Comparison of ENCODE assay signal across 8 cellular contexts in the genomic region with DNA sequence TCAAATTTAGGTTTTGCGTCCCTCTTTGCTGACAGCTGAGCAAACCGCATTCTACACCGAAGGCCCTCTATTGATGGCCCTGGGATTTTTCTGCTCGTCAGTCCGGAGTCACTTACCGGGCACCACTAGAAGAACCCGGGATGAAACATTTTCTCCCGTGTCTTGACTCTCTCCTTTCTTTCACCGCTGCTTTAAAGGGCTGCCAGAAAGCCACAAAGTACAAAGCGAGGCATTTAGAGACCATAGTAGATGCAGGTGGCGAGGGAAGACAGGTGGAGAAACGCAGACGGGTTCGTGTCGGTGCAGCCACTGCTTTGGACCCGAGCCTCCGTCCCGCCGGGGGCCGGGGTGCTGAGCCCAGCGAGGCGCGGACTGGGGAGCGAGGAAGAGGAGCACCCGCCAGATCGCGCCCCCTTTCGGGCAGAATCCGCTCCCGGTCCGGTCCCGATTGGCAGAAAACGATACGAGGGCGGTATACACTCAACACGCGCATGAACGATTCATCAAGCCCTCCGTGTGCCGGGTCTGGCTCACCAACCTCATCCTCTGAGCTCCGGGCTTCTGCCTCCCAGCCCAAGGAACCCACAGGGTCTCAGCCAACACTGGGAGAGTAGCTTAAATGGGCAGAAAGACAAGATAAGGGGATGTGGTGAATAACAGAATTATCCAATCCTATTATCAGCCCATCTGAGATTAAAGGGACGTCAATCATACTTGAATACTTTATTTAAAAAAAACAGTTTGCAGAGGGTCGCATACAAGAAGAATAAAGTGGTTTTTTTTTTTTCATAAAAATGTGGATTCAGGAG.
A peak's percentile ranks its signal among the peaks of the same experiment; 100 is the strongest.
DNase-seq lines count a peak whose midpoint lies in the region; ATAC-seq and TF ChIP-seq lines count a peak whose summit lies in the region.

No MANE protein-coding gene starts in this region.

- ATAC-seq in GM21423 (IDR thresholded peaks at IDR 0.05; ENCODE audit: unreplicated experiment) (peak; percentile 60), IMR-90 (ENCODE audit: low read depth) (peak; percentile 95), mucosa of descending colon (peak; percentile 86)

- H2AK5ac ChIP-seq in IMR-90 (ENCODE audit: low read depth, low read length): no peak overlapping the region

- H3K4me3 ChIP-seq in IMR-90 (ENCODE audit: insufficient read depth, low read depth, low read length) (peak overlapping the region; percentile 65), OCI-LY3 (ENCODE audit: low read length) (peak overlapping the region; percentile 86), mucosa of descending colon (peak overlapping the region; percentile 46)

- H3K14ac ChIP-seq in IMR-90 (replicated peaks; ENCODE audit: low read depth, low read length): no peak overlapping the region

- dilution Hi-C loops in IMR-90 (cut with HindIII; ENCODE audit: low sequenced_read_pairs, unreplicated experiment): no loop called here

- no peak overlapping the region for H2BK120ac ChIP-seq in IMR-90 (ENCODE audit: low read depth, low read length)

- TF ChIP-seq RAD21 in IMR-90 (IDR thresholded peaks at IDR 0.05; ENCODE audit: low read length): peak; percentile 38

- H2AK9ac ChIP-seq in IMR-90 (replicated peaks; ENCODE audit: low read depth, low read length, poor library complexity): no peak overlapping the region

- POLR2A ChIA-PET in IMR-90 (lab: Charles Lee; ENCODE audit: unreplicated experiment): no interaction called here

- no peaks in the 10 kb centered on the region for H3K79me2 ChIP-seq in OCI-LY3 (ENCODE audit: low read length)

- no peak overlapping the region for H3K18ac ChIP-seq in IMR-90 (ENCODE audit: low read depth, low read length)

- H3K9me3 ChIP-seq in IMR-90 (ENCODE audit: control insufficient read depth, insufficient read depth, low read length): no peaks in the 10 kb centered on the region
- no peaks in the 10 kb centered on the region for H3K9me3 ChIP-seq in OCI-LY3 (ENCODE audit: insufficient read depth, low read length)
- no peaks in the 10 kb centered on the region for H3K9me3 ChIP-seq in mucosa of descending colon

- H4K5ac ChIP-seq in IMR-90 (ENCODE audit: low read depth, low read length): no peak overlapping the region

- H4K20me1 ChIP-seq in IMR-90 (ENCODE audit: insufficient read depth, low read length) (peaks cover 4% of the 10 kb centered on the region), OCI-LY3 (ENCODE audit: insufficient read depth, low read length) (no peaks in the 10 kb centered on the region)

- H3K4me1 ChIP-seq in IMR-90 (ENCODE audit: control insufficient read depth, insufficient read depth, low read length): no peaks in the 10 kb centered on the region
- H3K4me1 ChIP-seq in OCI-LY3 (ENCODE audit: low read length): peaks cover 6% of the 10 kb centered on the region
- H3K4me1 ChIP-seq in mucosa of descending colon (ENCODE audit: low read depth): peaks cover 10% of the 10 kb centered on the region

- in situ Hi-C loops in IMR-90 (cut with MboI; ENCODE audit: low sequenced_read_pairs): loop anchor here (5.0 kb wide), 1 partner anchor 178 kb away; no protein-coding TSS in a partner anchor

- no TSS peak for BruUV-seq in IMR-90 (replicated peaks; lab: Mats Ljungman, UMichigan)

- no peak overlapping the region for H2BK15ac ChIP-seq in IMR-90 (ENCODE audit: low read depth, low read length)

- no peak overlapping the region for H3K56ac ChIP-seq in IMR-90 (ENCODE audit: extremely low read depth, insufficient read depth, low read length)

- no peak for TF ChIP-seq POLR2A in IMR-90 (IDR thresholded peaks at IDR 0.05; ENCODE audit: low read depth, low read length)

- 0% methylated on average over 14 of the region's 43 CpGs; no CpG with 5 or more reads in 1 of the 2 experiments for WGBS in IMR-90 (ENCODE audit: extremely low coverage in 2 of 2, insufficient read length in 1 of 2), 2 experiments

- 0 out of 2 replicates have a peak overlapping the region, but pooled peaks have one; percentile 17 for H3K9ac ChIP-seq in IMR-90 (ENCODE audit: low read depth, low read length)
- peak overlapping the region; percentile 69 for H3K9ac ChIP-seq in OCI-LY3 (ENCODE audit: low read length)

- H3K4me2 ChIP-seq in IMR-90 (ENCODE audit: low read depth, low read length) (peak overlapping the region; percentile 92), OCI-LY3 (ENCODE audit: low read length) (peak overlapping the region; percentile 76)

- no peak overlapping the region for H4K8ac ChIP-seq in IMR-90 (ENCODE audit: low read depth in 2 of 2, low read length in 2 of 2)

- peak overlapping the region; percentile 93 for H2AFZ ChIP-seq in IMR-90 (replicated peaks; ENCODE audit: low read length, poor library complexity)
- peak overlapping the region; percentile 74 for H2AFZ ChIP-seq in OCI-LY3 (ENCODE audit: low read depth, low read length)

- CTCF ChIA-PET in IMR-90 (lab: Yijun Ruan, JAX): interaction anchor here (0.6 to 1.7 kb wide), 5 partner anchors 10 to 185 kb away, joined by 4 to 8 read pairs (median 6); no protein-coding TSS in a partner anchor

- no peaks in the 10 kb centered on the region for H3K9me1 ChIP-seq in IMR-90 (ENCODE audit: insufficient read depth, low read length)

- no peak overlapping the region for H3K27ac ChIP-seq in IMR-90 (ENCODE audit: insufficient read depth, low read length)
- peak overlapping the region; percentile 61 for H3K27ac ChIP-seq in OCI-LY3 (ENCODE audit: low read length)
- peak overlapping the region; percentile 67 for H3K27ac ChIP-seq in epithelial cell of prostate

- intact Hi-C loops in IMR-90 (cut with micrococcal nuclease): loop anchor here (1.0 to 10.0 kb wide), 8 partner anchors 24 to 746 kb away; a partner anchor contains a TSS
- intact Hi-C loops in mucosa of descending colon (cut with DNase I, micrococcal nuclease): loop anchor here (2.0 to 5.0 kb wide), 2 partner anchors 178 kb away; no protein-coding TSS in a partner anchor

- no peak overlapping the region for H4K91ac ChIP-seq in IMR-90 (ENCODE audit: insufficient read depth, low read depth, low read length)

- no peak overlapping the region for H2BK20ac ChIP-seq in IMR-90 (ENCODE audit: low read depth, low read length)

- H2BK5ac ChIP-seq in IMR-90 (ENCODE audit: low read depth, low read length, poor library complexity, severe bottlenecking): no peak overlapping the region

- DNase-seq in COLO829 (ENCODE audit: low spot score): peak; percentile 78
- peak; percentile 80 for DNase-seq in IMR-90
- DNase-seq in activated T-cell treated with anti-CD3 and anti-CD28 coated beads for 1 hour (ENCODE audit: low read depth): peak; percentile 75
- no peak for DNase-seq in epithelial cell of prostate (ENCODE audit: low read depth, low spot score)
- DNase-seq in mucosa of descending colon: peak; percentile 85 to 88 (median 88)
- DNase-seq in stimulated activated CD8-positive, alpha-beta memory T cell treated with anti-CD3 and anti-CD28 coated beads, Interleukin-15, amount 100 ng/mL, for 48 hours (ENCODE audit: low read depth in 2 of 2): peak; percentile 83 to 87

- H3K79me1 ChIP-seq in IMR-90 (ENCODE audit: low read depth in 1 of 2, low read length in 2 of 2): no peaks in the 10 kb centered on the region

- H3K36me3 ChIP-seq in IMR-90 (ENCODE audit: control insufficient read depth, insufficient read depth, low read length) (no peaks in the 10 kb centered on the region), OCI-LY3 (replicated peaks; ENCODE audit: low read depth, low read length) (no peaks in the 10 kb centered on the region), mucosa of descending colon (ENCODE audit: low read depth) (no peaks in the 10 kb centered on the region)

- H3K27me3 ChIP-seq in IMR-90 (ENCODE audit: control insufficient read depth, insufficient read depth, low read length) (no peaks in the 10 kb centered on the region), OCI-LY3 (ENCODE audit: low read depth, low read length) (peaks cover 5% of the 10 kb centered on the region)

- TF ChIP-seq CTCF in IMR-90 (conservative IDR thresholded peaks at IDR 0.05; ENCODE audit: low read depth, low read length): peak; percentile 71
- TF ChIP-seq CTCF in OCI-LY3 (IDR thresholded peaks at IDR 0.05; ENCODE audit: low read depth, low read length): peak; percentile 49
- no peak for TF ChIP-seq CTCF in mucosa of descending colon (IDR thresholded peaks at IDR 0.05)

- H3K23ac ChIP-seq in IMR-90 (ENCODE audit: low read depth, low read length): no peak overlapping the region

- H3K4ac ChIP-seq in IMR-90 (ENCODE audit: low read depth, low read length): no peak overlapping the region

TF ChIP-seq in IMR-90, 13 proteins besides CTCF, POLR2A, EP300 and RAD21:
- TF ChIP-seq, protein P1, sequence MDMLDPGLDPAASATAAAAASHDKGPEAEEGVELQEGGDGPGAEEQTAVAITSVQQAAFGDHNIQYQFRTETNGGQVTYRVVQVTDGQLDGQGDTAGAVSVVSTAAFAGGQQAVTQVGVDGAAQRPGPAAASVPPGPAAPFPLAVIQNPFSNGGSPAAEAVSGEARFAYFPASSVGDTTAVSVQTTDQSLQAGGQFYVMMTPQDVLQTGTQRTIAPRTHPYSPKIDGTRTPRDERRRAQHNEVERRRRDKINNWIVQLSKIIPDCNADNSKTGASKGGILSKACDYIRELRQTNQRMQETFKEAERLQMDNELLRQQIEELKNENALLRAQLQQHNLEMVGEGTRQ (IDR thresholded peaks at IDR 0.05; ENCODE audit: low read depth, low read length): no peak
- TF ChIP-seq SMC3 (IDR thresholded peaks at IDR 0.05; ENCODE audit: low read depth, low read length) (peak; percentile 33), MAZ (IDR thresholded peaks at IDR 0.05; ENCODE audit: borderline replicate concordance, low read depth, low read length) (peak; percentile 74; the same call in 1 of the 2 replicates)
